Comparison of ENCODE assay signal across 1 cellular context in genomic region chr14:68749487-68750475, GRCh38.
TF ChIP-seq lines count a peak whose summit lies in the region.

No MANE protein-coding gene starts in this region.

TF ChIP-seq in endothelial cell of umbilical vein, 7 proteins besides CTCF, POLR2A, EP300 and RAD21:
- TF ChIP-seq MAX (IDR thresholded peaks at IDR 0.05; ENCODE audit: insufficient read depth, insufficient read length) (no peak), JUN (IDR thresholded peaks at IDR 0.05; ENCODE audit: borderline replicate concordance, insufficient read depth, insufficient read length, low read depth) (no peak), POLR2AphosphoS5 (IDR thresholded peaks at IDR 0.05; ENCODE audit: insufficient read depth, low read depth, low read length) (no peak), EZH2 (IDR thresholded peaks at IDR 0.05; ENCODE audit: borderline replicate concordance, low read depth, low read length, severe bottlenecking) (no peak), GATA2 (IDR thresholded peaks at IDR 0.05; ENCODE audit: insufficient read depth, insufficient read length, low read depth, low read length) (no peak), FOS (IDR thresholded peaks at IDR 0.05; ENCODE audit: borderline replicate concordance, insufficient read depth, low read length) (no peak), MYC (IDR thresholded peaks at IDR 0.05; ENCODE audit: low read depth, low read length) (no peak)
